In the genomic region with DNA sequence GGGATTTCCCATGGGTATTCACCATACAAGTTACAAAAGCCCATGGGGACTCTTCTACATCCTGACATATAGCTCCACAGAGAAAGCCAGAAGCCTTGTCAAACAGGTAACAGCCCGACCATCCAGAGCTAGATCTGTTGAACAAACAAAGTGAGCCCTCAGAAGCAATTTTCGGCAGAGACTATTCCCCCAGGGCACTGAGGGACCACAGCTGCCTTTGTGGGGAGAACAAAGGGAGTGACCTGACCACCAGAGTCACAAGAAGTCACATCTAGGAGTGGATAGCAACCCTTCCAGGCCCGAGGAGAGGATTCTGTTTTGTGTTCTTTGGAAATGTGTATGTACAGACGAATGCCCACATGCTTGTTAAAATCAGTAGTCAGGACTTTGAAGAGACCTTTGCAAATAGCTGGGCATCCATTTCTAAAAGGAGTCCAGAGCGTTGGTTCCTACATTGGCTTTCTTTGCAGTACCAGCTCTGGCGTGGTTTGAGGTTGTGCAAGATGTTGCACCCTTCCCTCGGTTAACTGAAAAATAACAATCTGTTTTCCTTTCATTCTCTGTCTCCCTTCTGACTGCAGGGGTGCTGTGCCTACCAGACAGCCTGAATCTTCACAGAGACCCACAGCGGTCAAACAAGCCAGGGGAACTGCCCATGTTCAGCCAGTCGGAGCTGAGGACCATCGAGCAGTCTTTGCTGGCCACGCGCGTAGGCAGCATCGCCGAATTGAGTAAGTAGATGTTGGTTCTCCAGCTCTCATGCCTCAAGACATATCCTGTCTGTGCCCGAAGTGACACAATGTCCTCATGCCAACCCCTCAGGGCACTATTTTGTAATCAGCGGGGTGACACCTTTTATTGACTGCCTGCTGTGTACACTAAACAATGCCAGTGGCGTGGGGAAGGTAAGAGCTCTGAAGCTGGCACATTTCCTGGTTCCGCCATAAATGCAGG, we compare ENCODE assay signal across 23 cellular contexts.
DNase-seq lines count a peak whose midpoint lies in the region; ATAC-seq and TF ChIP-seq lines count a peak whose summit lies in the region.
"Had no signal": no experiment of that assay in that cellular context is flagged by ENCODE, and none has a peak within 500 bp of the region (broad histone marks: within the 10 kb centered on the region; RNA-seq: fewer than 3 reads in every experiment).

No MANE protein-coding gene starts in this region.

- H3K4me3 ChIP-seq in breast epithelium = no peak overlapping the region
- H3K4me3 ChIP-seq in endodermal cell (ENCODE audit: low read length) = no peak overlapping the region
- H3K4me3 ChIP-seq: K562, PC-9, SJCRH30, uterus had no signal

- no peaks in the 10 kb centered on the region for H3K27me3 ChIP-seq in breast epithelium
- H3K27me3 ChIP-seq in endodermal cell (ENCODE audit: control insufficient read depth, insufficient read depth, low read length, poor library complexity, severe bottlenecking) = no peaks in the 10 kb centered on the region
- H3K27me3 ChIP-seq: SJCRH30, uterus had no signal

- BruUV-seq in MCF 10A (replicated peaks; lab: Mats Ljungman, UMichigan) = no TSS peak

- H3K9me3 ChIP-seq in breast epithelium (no peaks in the 10 kb centered on the region), endodermal cell (ENCODE audit: control insufficient read depth, low read length) (peaks cover 4% of the 10 kb centered on the region)
- H3K9me3 ChIP-seq: SJCRH30, uterus had no signal

- in situ Hi-C loops in G401 (cut with HindIII; ENCODE audit: low sequenced_read_pairs) = no loop called here

- ATAC-seq in HG03135 (IDR thresholded peaks at IDR 0.05; ENCODE audit: unreplicated experiment) = no peak
- ATAC-seq in Right ventricle myocardium inferior = no peak
- ATAC-seq: activated CD4-positive, alpha-beta T cell treated with anti-CD3 and anti-CD28 coated beads for 36 hours; activated T-cell treated with anti-CD3 and anti-CD28 coated beads, Interleukin-2, amount 50 U/mL, for 72 hours; K562; left cardiac atrium; natural killer cell; T-cell had no signal

- WGBS in endodermal cell (ENCODE audit: insufficient coverage in 1 of 2, insufficient read length in 1 of 2), 2 experiments = 92 to 94% methylated on average over 19 of the region's 19 CpGs

- H3K4me3 Mint-ChIP-seq in MCF 10A (ENCODE audit: unreplicated experiment) (no peak overlapping the region), endodermal cell (no peak overlapping the region), type B pancreatic cell (no peak overlapping the region)
- H3K4me3 Mint-ChIP-seq: activated CD4-positive, alpha-beta T cell treated with anti-CD3 and anti-CD28 coated beads for 36 hours; activated naive CD4-positive, alpha-beta T cell treated with anti-CD3 and anti-CD28 coated beads, Interleukin-2, amount 50 U/mL, for 24 hours; activated T-cell treated with anti-CD3 and anti-CD28 coated beads, Interleukin-2, amount 50 U/mL, for 72 hours; natural killer cell; T-cell had no signal

- H3K27ac Mint-ChIP-seq in MCF 10A (ENCODE audit: low read depth, unreplicated experiment) (peak overlapping the region; percentile 20), endodermal cell (no peak overlapping the region), type B pancreatic cell (no peak overlapping the region)
- H3K27ac Mint-ChIP-seq: activated CD4-positive, alpha-beta T cell treated with anti-CD3 and anti-CD28 coated beads for 36 hours; activated naive CD4-positive, alpha-beta T cell treated with anti-CD3 and anti-CD28 coated beads, Interleukin-2, amount 50 U/mL, for 24 hours; activated T-cell treated with anti-CD3 and anti-CD28 coated beads, Interleukin-2, amount 50 U/mL, for 72 hours; natural killer cell; T-cell had no signal

- H3K4me1 Mint-ChIP-seq in MCF 10A (ENCODE audit: insufficient read depth, unreplicated experiment) = peaks cover 14% of the 10 kb centered on the region
- peaks cover 6% of the 10 kb centered on the region for H3K4me1 Mint-ChIP-seq in endodermal cell
- H3K4me1 Mint-ChIP-seq in type B pancreatic cell (ENCODE audit: unreplicated experiment) = peaks cover 10% of the 10 kb centered on the region

- CTCF ChIA-PET in MCF 10A (lab: Yijun Ruan, JAX) = interaction anchor here (0.6 to 2.2 kb wide), 5 partner anchors 9 to 389 kb away, joined by 3 to 6 read pairs (median 3); no protein-coding TSS in a partner anchor

- POLR2A ChIA-PET in MCF 10A (lab: Yijun Ruan, JAX) = interaction anchor here (0.6 to 1.0 kb wide), 2 partner anchors 91 to 345 kb away, joined by 3 read pairs; no protein-coding TSS in a partner anchor

- H3K27ac ChIP-seq in breast epithelium = no peak overlapping the region
- no peak overlapping the region for H3K27ac ChIP-seq in endodermal cell (ENCODE audit: low read depth, low read length)
- H3K27ac ChIP-seq: PC-9, SJCRH30, uterus had no signal

- TF ChIP-seq POLR2A in breast epithelium (IDR thresholded peaks at IDR 0.05) = no peak

- H3K27me3 Mint-ChIP-seq in MCF 10A (ENCODE audit: insufficient read depth, unreplicated experiment) (no peaks in the 10 kb centered on the region), endodermal cell (ENCODE audit: insufficient read depth) (no peaks in the 10 kb centered on the region), type B pancreatic cell (no peaks in the 10 kb centered on the region)
- H3K27me3 Mint-ChIP-seq: activated CD4-positive, alpha-beta T cell treated with anti-CD3 and anti-CD28 coated beads for 36 hours; activated naive CD4-positive, alpha-beta T cell treated with anti-CD3 and anti-CD28 coated beads, Interleukin-2, amount 50 U/mL, for 24 hours; T-cell had no signal

- TF ChIP-seq CTCF in MCF 10A (IDR thresholded peaks at IDR 0.05; ENCODE audit: unreplicated experiment) (no peak), breast epithelium (IDR thresholded peaks at IDR 0.05) (no peak), endodermal cell (conservative IDR thresholded peaks at IDR 0.05) (no peak), type B pancreatic cell (conservative IDR thresholded peaks at IDR 0.05) (no peak)

- intact Hi-C loops in MCF 10A (cut with micrococcal nuclease) (loop anchor here (5.0 to 10.0 kb wide), 2 partner anchors 55 to 563 kb away; a partner anchor contains a TSS), breast epithelium (cut with DNase I; ENCODE audit: low total_unique reads) (no loop called here), Right ventricle myocardium inferior (cut with DNase I) (no loop called here)

- H3K9me3 Mint-ChIP-seq in MCF 10A (ENCODE audit: unreplicated experiment) (peaks cover 12% of the 10 kb centered on the region), endodermal cell (no peaks in the 10 kb centered on the region), type B pancreatic cell (peaks cover 5% of the 10 kb centered on the region)

- H3K36me3 Mint-ChIP-seq in MCF 10A (ENCODE audit: insufficient read depth, unreplicated experiment) (no peaks in the 10 kb centered on the region), endodermal cell (ENCODE audit: low read depth) (no peaks in the 10 kb centered on the region), type B pancreatic cell (peaks cover 14% of the 10 kb centered on the region)
- H3K36me3 Mint-ChIP-seq: natural killer cell had no signal

- no peaks in the 10 kb centered on the region for H3K4me1 ChIP-seq in breast epithelium
- peaks cover 3% of the 10 kb centered on the region for H3K4me1 ChIP-seq in endodermal cell (ENCODE audit: control insufficient read depth, insufficient read depth, low read length)
- H3K4me1 ChIP-seq: uterus had no signal

- DNase-seq in MCF 10A (ENCODE audit: unreplicated experiment) = no peak
- DNase-seq in breast epithelium (ENCODE audit: low spot score in 2 of 2) = no peak
- DNase-seq in NCI-H2029 treated with DMSO at 0.1 percent for 48 hours (lab: John Stamatoyannopoulos, UW) = peak; percentile 34
- peak; percentile 41 for DNase-seq in endodermal cell
- DNase-seq in type B pancreatic cell (ENCODE audit: extremely low spot score, unreplicated experiment) = peak; percentile 25
- DNase-seq in G401 (ENCODE audit: low spot score) = no peak
- no peak for DNase-seq in Right ventricle myocardium inferior (ENCODE audit: missing footprints)
- DNase-seq: activated CD4-positive, alpha-beta T cell treated with anti-CD3 and anti-CD28 coated beads for 36 hours; activated T-cell treated with anti-CD3 and anti-CD28 coated beads, Interleukin-2, amount 50 U/mL, for 72 hours; anterior cingulate cortex; C1 segment of cervical spinal cord; Calu3; central memory CD4-positive, alpha-beta T cell; dermis blood vessel endothelial cell; left cardiac atrium; natural killer cell; T-cell; uterus had no signal

- H3K36me3 ChIP-seq in breast epithelium = no peaks in the 10 kb centered on the region
- H3K36me3 ChIP-seq in endodermal cell (ENCODE audit: control insufficient read depth, insufficient read depth, low read length) = no peaks in the 10 kb centered on the region
- H3K36me3 ChIP-seq: SJCRH30, uterus had no signal

- no peak overlapping the region for H3K9ac ChIP-seq in endodermal cell (ENCODE audit: extremely low read depth, low read length, poor library complexity, severe bottlenecking)

Comparison
In these comparisons a context has a peak if more than half of its experiments do, and no peak if none do; other contexts are left out.
1. DNase-seq: peak in NCI-H2029 treated with DMSO at 0.1 percent for 48 hours (single experiment), endodermal cell (single experiment) and type B pancreatic cell (single experiment); none in MCF 10A (single experiment), breast epithelium (0 of 2), G401 (single experiment) and Right ventricle myocardium inferior (single experiment).